Comparison of ENCODE assay signal across 2 cellular contexts in the genomic region with DNA sequence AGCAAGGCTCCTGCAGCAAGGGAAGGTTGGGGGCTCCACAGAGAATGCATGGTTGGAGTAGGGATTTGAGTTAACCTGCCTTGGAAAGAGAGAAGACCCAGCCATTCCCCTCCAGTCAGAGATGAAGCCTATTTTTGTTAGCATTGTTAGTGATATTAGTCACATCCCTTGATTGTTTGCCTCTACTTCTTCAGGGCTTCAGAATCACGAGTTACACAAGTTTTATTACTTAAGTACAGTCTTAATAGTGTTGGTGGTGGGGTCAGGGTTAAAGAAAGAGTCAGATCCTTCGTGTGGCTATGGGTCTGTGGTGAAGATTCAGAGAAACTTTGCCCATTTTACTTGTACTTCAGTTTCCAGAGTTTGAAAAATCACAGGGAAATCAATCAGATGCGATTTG.
A peak's percentile ranks its signal among the peaks of the same experiment; 100 is the strongest.
TF ChIP-seq lines count a peak whose summit lies in the region.

No MANE protein-coding gene starts in this region.

TF ChIP-seq in IMR-90, 13 proteins besides CTCF, POLR2A, EP300 and RAD21:
- peak; percentile 66; the same call in 1 of the 2 replicates for TF ChIP-seq CEBPB (IDR thresholded peaks at IDR 0.05; ENCODE audit: low read depth, low read length)
- no peak for TF ChIP-seq SMC3 (IDR thresholded peaks at IDR 0.05; ENCODE audit: low read depth, low read length)
- TF ChIP-seq RCOR1 (IDR thresholded peaks at IDR 0.05; ENCODE audit: insufficient replicate concordance, low read length), result no peak
- no peak for TF ChIP-seq MAFK (IDR thresholded peaks at IDR 0.05; ENCODE audit: low read depth, low read length)
- TF ChIP-seq BHLHE40 (IDR thresholded peaks at IDR 0.05; ENCODE audit: low read depth, low read length), result peak; percentile 56

TF ChIP-seq in endothelial cell of umbilical vein, 7 proteins besides CTCF, POLR2A, EP300 and RAD21:
- TF ChIP-seq, protein P1, sequence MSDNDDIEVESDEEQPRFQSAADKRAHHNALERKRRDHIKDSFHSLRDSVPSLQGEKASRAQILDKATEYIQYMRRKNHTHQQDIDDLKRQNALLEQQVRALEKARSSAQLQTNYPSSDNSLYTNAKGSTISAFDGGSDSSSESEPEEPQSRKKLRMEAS (IDR thresholded peaks at IDR 0.05; ENCODE audit: insufficient read depth, insufficient read length), result no peak
- peak; percentile 80 for TF ChIP-seq FOS (IDR thresholded peaks at IDR 0.05; ENCODE audit: borderline replicate concordance, insufficient read depth, low read length)
- peak; percentile 90 for TF ChIP-seq JUN (IDR thresholded peaks at IDR 0.05; ENCODE audit: borderline replicate concordance, insufficient read depth, insufficient read length, low read depth)
- no peak for TF ChIP-seq GATA2 (IDR thresholded peaks at IDR 0.05; ENCODE audit: insufficient read depth, insufficient read length, low read depth, low read length)
- no peak for TF ChIP-seq MYC (IDR thresholded peaks at IDR 0.05; ENCODE audit: low read depth, low read length)
- TF ChIP-seq POLR2AphosphoS5 (IDR thresholded peaks at IDR 0.05; ENCODE audit: insufficient read depth, low read depth, low read length), result peak; percentile 67
- no peak for TF ChIP-seq EZH2 (IDR thresholded peaks at IDR 0.05; ENCODE audit: borderline replicate concordance, low read depth, low read length, severe bottlenecking)
